8 cellular contexts compared by ENCODE assay signal in genomic region chr4:140071806-140072205, GRCh38.
DNase-seq lines count a peak whose midpoint lies in the region; ATAC-seq and TF ChIP-seq lines count a peak whose summit lies in the region.

No MANE protein-coding gene starts in this region.

- ATAC-seq in HG02623 (IDR thresholded peaks at IDR 0.05; ENCODE audit: unreplicated experiment): peak; percentile 80
- peak; percentile 92 to 94 for ATAC-seq in activated naive CD4-positive, alpha-beta T cell treated with anti-CD3 and anti-CD28 coated beads, Interleukin-2, amount 50 U/mL, for 72 hours

- TF ChIP-seq CTCF in neural crest cell (conservative IDR thresholded peaks at IDR 0.05): no peak

- peak; percentile 58 for DNase-seq in GM04504 (ENCODE audit: low read depth)
- peak; percentile 86 for DNase-seq in RPMI7951 (ENCODE audit: low read depth)
- DNase-seq in activated naive CD4-positive, alpha-beta T cell treated with anti-CD3 and anti-CD28 coated beads, Interleukin-2, amount 50 U/mL, for 72 hours (ENCODE audit: low spot score in 2 of 2): peak; percentile 62 to 72
- DNase-seq in neural crest cell (ENCODE audit: low read depth, low spot score): no peak
- no peak for DNase-seq in NCI-H1105 (lab: John Stamatoyannopoulos, UW)
- DNase-seq in cerebellar cortex (ENCODE audit: low spot score): no peak
- DNase-seq in 8988T: no peak

- no peaks in the 10 kb centered on the region for H3K27me3 Mint-ChIP-seq in neural crest cell (ENCODE audit: low read depth)

- peaks cover 31% of the 10 kb centered on the region for H3K4me1 Mint-ChIP-seq in neural crest cell

- H3K9me3 Mint-ChIP-seq in activated naive CD4-positive, alpha-beta T cell treated with anti-CD3 and anti-CD28 coated beads, Interleukin-2, amount 50 U/mL, for 72 hours: peaks cover 0 to 4% of the 10 kb centered on the region in 2 donors
- H3K9me3 Mint-ChIP-seq in neural crest cell: no peaks in the 10 kb centered on the region

- H3K36me3 Mint-ChIP-seq in activated naive CD4-positive, alpha-beta T cell treated with anti-CD3 and anti-CD28 coated beads, Interleukin-2, amount 50 U/mL, for 72 hours: peaks cover 11 to 15% of the 10 kb centered on the region in 2 donors
- peaks cover 3% of the 10 kb centered on the region for H3K36me3 Mint-ChIP-seq in neural crest cell (ENCODE audit: low read depth)

- peak overlapping the region in 1 of 2 donors; percentile 80 for H3K27ac Mint-ChIP-seq in activated naive CD4-positive, alpha-beta T cell treated with anti-CD3 and anti-CD28 coated beads, Interleukin-2, amount 50 U/mL, for 72 hours
- H3K27ac Mint-ChIP-seq in neural crest cell (ENCODE audit: unreplicated experiment): peak overlapping the region; percentile 96

- H3K4me3 Mint-ChIP-seq in neural crest cell: no peak overlapping the region

Comparison
In these comparisons a context has a peak if more than half of its experiments do, and no peak if none do; other contexts are left out.
1. DNase-seq: peak in GM04504 (single experiment), RPMI7951 (single experiment) and activated naive CD4-positive, alpha-beta T cell treated with anti-CD3 and anti-CD28 coated beads, Interleukin-2, amount 50 U/mL, for 72 hours (2 of 2); none in neural crest cell (single experiment), NCI-H1105 (single experiment), cerebellar cortex (single experiment) and 8988T (single experiment).